In the genomic region with DNA sequence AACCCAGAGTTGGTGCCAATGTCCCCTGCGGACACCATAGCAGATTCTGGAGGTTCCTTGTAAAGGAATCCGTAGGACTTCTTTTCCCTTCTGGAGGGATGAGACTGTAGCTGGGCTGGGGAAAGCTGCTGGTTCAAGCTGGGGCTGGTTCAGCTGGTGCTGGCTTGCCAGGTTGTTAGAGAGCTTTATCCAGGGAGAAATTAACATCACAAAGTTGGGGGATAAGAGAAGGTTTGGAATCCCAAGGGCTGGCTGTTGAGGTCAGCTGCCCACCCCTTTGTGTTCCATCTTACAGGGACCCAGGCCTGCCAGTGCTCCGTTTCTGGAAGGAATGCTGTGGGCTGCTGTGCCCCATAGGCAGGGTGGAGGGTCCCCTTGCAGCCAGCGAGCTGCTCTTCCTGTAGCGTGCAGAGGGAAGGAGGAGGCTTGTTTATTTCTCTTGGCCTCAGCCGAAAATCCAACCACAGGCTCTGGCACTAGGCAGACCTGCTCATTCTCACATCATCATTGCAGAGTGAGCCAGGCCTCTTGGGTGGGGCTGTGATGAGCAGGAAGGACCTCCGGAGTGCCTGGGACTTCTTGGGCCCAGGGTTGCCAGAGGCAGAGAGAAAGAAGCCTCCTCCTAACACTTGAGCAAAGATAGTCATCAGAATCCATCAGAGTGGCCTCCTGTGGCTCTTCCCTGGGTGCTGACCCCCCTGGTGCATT, we compare ENCODE assay signal across 8 cellular contexts.
DNase-seq lines count a peak whose midpoint lies in the region; ATAC-seq and TF ChIP-seq lines count a peak whose summit lies in the region.

No MANE protein-coding gene starts in this region.

- no peaks in the 10 kb centered on the region for H3K9me3 ChIP-seq in iPS-15b (ENCODE audit: control insufficient read depth, insufficient read depth, low read length)
- H3K9me3 ChIP-seq in spleen, result no peaks in the 10 kb centered on the region

- TF ChIP-seq CTCF in spleen (IDR thresholded peaks at IDR 0.05 in 8 of 11, conservative IDR thresholded peaks at IDR 0.05 in 3 of 11), result no peak

- H3K4me3 ChIP-seq in iPS-15b (ENCODE audit: low read depth, low read length), result peak overlapping the region; percentile 19
- H3K4me3 ChIP-seq in spleen, result no peak overlapping the region

- WGBS in spleen, 5 donors, result 33 to 56% (median 39%) methylated on average over 6 to 7 of the region's 7 CpGs

- peak overlapping the region; percentile 16 for H3K9ac ChIP-seq in iPS-15b (ENCODE audit: low read depth, low read length)

- DNase-seq in activated T-cell treated with anti-CD3 and anti-CD28 coated beads for 24 hours (ENCODE audit: low read depth) (peak; percentile 44), activated T-cell treated with anti-CD3 and anti-CD28 coated beads for 4 hours (no peak), spleen (no peak), COR-L47 (lab: John Stamatoyannopoulos, UW) (no peak), D341Med (ENCODE audit: low spot score) (no peak)

- no peak for TF ChIP-seq POLR2A in spleen (IDR thresholded peaks at IDR 0.05)

- H3K36me3 ChIP-seq in iPS-15b (ENCODE audit: control insufficient read depth, insufficient read depth, low read length), result no peaks in the 10 kb centered on the region
- H3K36me3 ChIP-seq in spleen, result peaks cover 0 to 8% (median 0%) of the 10 kb centered on the region in 6 donors

- H3K4me1 ChIP-seq in iPS-15b (ENCODE audit: control insufficient read depth, insufficient read depth, low read length) (peaks cover 23% of the 10 kb centered on the region), spleen (peaks cover 69 to 98% (median 86%) of the 10 kb centered on the region in 6 donors)

- H3K27me3 ChIP-seq in iPS-15b (ENCODE audit: control insufficient read depth, insufficient read depth, low read length), result no peaks in the 10 kb centered on the region
- H3K27me3 ChIP-seq in spleen (replicated peaks in 1 of 7), result no peaks in the 10 kb centered on the region

- no peak for ATAC-seq in HG03460 (IDR thresholded peaks at IDR 0.05; ENCODE audit: unreplicated experiment)

- intact Hi-C loops in spleen (cut with DNase I; ENCODE audit: low total_unique reads), result no loop called here

- H3K27ac ChIP-seq in angular gyrus (ENCODE audit: low read depth, low read length) (peak overlapping the region; percentile 69), spleen (peak overlapping the region; percentile 16 to 94 (median 76))
